In genomic region chr10:33385016-33385415, GRCh38 we compare ENCODE assay signal across 24 cellular contexts. TPM values are rescaled to one million over a fixed set of nuclear protein-coding genes. Genes with fewer than 3 reads are reported as not detected.
"Had no signal": no experiment of that assay in that cellular context is flagged by ENCODE, and none has a peak within 500 bp of the region (broad histone marks: within the 10 kb centered on the region; RNA-seq: fewer than 3 reads in every experiment).

No MANE protein-coding gene starts in this region.

- H3K9me3 ChIP-seq: ovary, psoas muscle, right lobe of liver, sigmoid colon, stomach, thoracic aorta, thyroid gland, tibial nerve, upper lobe of right lung, uterus had no signal

- H3K4me3 ChIP-seq: ovary, psoas muscle, right lobe of liver, sigmoid colon, stomach, thoracic aorta, thyroid gland, tibial nerve, upper lobe of right lung, uterus had no signal

- H2AFZ ChIP-seq: parathyroid adenoma had no signal

- ATAC-seq: naive thymus-derived CD4-positive, alpha-beta T cell; natural killer cell; psoas muscle; right cardiac atrium; right lobe of liver; stimulated activated effector memory CD8-positive, alpha-beta T cell treated with anti-CD3 and anti-CD28 coated beads, Interleukin-12 subunit alpha, Interleukin-12 subunit beta, amount 100 ng/mL, for 72 hours; stimulated activated naive B cell treated with anti-CD40 and anti-IgM and Interleukin-4, amounts not matched to agents 10 μg/mL and 1 μg/mL and 100 μg/mL, for 72 hours; upper lobe of right lung had no signal

- H3K27ac ChIP-seq: ovary, parathyroid adenoma, psoas muscle, right lobe of liver, sigmoid colon, stomach, thoracic aorta, thyroid gland, tibial nerve, upper lobe of right lung, uterus had no signal

- H3K27me3 ChIP-seq: ovary, right lobe of liver, sigmoid colon, stomach, thyroid gland, tibial nerve, upper lobe of right lung, uterus had no signal

- H3K9ac ChIP-seq: parathyroid adenoma had no signal

- H3K36me3 ChIP-seq: ovary, right lobe of liver, sigmoid colon, stomach, thoracic aorta, thyroid gland, tibial nerve, upper lobe of right lung, uterus had no signal

- H3K4me1 ChIP-seq: parathyroid adenoma, thyroid gland, upper lobe of right lung had no signal

- DNase-seq: naive thymus-derived CD4-positive, alpha-beta T cell; natural killer cell; nephron progenitor cell; occipital lobe; ovary; posterior cingulate gyrus; psoas muscle; right cardiac atrium; right lobe of liver; sigmoid colon; stimulated activated CD4-positive, alpha-beta T cell treated with anti-CD3 and anti-CD28 coated beads, Interleukin-15, amount 100 ng/mL, for 24 hours; stimulated activated CD4-positive, alpha-beta T cell treated with anti-CD3 and anti-CD28 coated beads, Interleukin-2, amount 100 ng/mL, for 24 hours; stimulated activated CD4-positive, alpha-beta T cell treated with anti-CD3 and anti-CD28 coated beads, Interleukin-2, amount 100 ng/mL, for 48 hours; stimulated activated CD4-positive, alpha-beta T cell treated with anti-CD3 and anti-CD28 coated beads, Interleukin-4, amount 100 ng/mL, for 24 hours; stimulated activated naive B cell treated with anti-CD40 and anti-IgM and Interleukin-4, amounts not matched to agents 10 μg/mL and 1 μg/mL and 100 μg/mL, for 72 hours; stimulated activated naive CD4-positive, alpha-beta T cell treated with Interleukin-2 at 50 U/mL for 16 hours; stomach; thyroid gland; upper lobe of right lung; uterus had no signal

RNA-seq across cellular contexts. Expression of gene NRP1, which starts 50.5 kb away (rescaled TPM):
- polyA plus RNA-seq: naive thymus-derived CD4-positive, alpha-beta T cell had no signal
